In the genomic region with DNA sequence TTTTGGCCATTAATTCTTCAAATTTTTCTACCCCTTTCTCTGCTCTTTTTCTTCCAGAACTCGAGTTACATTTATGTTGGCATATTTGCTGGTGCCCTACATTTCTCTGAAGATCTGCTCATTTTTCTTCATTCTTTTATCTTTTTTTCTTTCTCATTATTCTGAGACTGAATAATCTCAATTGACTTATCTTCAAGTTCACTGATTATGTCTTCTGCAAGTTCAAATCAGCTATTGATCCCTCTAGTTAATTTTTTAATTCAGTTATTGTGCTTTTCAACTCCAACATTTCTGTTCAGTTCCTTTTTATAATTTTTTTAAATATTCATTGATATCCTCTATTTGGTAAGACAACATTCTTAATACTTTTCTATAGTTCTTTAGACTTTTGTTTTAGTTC, we compare ENCODE assay signal across 1 cellular context.
TF ChIP-seq lines count a peak whose summit lies in the region.

No MANE protein-coding gene starts in this region.

TF ChIP-seq in K562, 482 proteins besides CTCF, POLR2A, EP300 and RAD21:
- TF ChIP-seq TRIM28 (IDR thresholded peaks at IDR 0.05), result peak; percentile 78; the same call in 1 of the 2 replicates
- TF ChIP-seq, protein P1, sequence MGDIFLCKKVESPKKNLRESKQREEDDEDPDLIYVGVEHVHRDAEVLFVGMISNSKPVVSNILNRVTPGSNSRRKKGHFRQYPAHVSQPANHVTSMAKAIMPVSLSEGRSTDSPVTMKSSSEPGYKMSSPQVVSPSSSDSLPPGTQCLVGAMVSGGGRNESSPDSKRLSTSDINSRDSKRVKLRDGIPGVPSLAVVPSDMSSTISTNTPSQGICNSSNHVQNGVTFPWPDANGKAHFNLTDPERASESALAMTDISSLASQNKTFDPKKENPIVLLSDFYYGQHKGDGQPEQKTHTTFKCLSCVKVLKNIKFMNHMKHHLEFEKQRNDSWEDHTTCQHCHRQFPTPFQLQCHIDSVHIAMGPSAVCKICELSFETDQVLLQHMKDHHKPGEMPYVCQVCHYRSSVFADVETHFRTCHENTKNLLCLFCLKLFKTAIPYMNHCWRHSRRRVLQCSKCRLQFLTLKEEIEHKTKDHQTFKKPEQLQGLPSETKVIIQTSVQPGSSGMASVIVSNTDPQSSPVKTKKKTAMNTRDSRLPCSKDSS (IDR thresholded peaks at IDR 0.05; ENCODE audit: low read depth, partially characterized antibody), result peak; percentile 42
- no peak for TF ChIP-seq NEUROD1 (IDR thresholded peaks at IDR 0.05; ENCODE audit: borderline replicate concordance, low read depth, low read length, partially characterized antibody)
- peak in 1 of 2 experiments; percentile 61; a peak in 2 of 3 replicates for TF ChIP-seq CBX3 (IDR thresholded peaks at IDR 0.05; ENCODE audit: borderline replicate concordance in 1 of 2, low read length in 2 of 2)
- TF ChIP-seq TRIM24 (IDR thresholded peaks at IDR 0.05), result peak in 1 of 2 experiments; percentile 41; a peak in 1 of 4 replicates
